In the genomic region with DNA sequence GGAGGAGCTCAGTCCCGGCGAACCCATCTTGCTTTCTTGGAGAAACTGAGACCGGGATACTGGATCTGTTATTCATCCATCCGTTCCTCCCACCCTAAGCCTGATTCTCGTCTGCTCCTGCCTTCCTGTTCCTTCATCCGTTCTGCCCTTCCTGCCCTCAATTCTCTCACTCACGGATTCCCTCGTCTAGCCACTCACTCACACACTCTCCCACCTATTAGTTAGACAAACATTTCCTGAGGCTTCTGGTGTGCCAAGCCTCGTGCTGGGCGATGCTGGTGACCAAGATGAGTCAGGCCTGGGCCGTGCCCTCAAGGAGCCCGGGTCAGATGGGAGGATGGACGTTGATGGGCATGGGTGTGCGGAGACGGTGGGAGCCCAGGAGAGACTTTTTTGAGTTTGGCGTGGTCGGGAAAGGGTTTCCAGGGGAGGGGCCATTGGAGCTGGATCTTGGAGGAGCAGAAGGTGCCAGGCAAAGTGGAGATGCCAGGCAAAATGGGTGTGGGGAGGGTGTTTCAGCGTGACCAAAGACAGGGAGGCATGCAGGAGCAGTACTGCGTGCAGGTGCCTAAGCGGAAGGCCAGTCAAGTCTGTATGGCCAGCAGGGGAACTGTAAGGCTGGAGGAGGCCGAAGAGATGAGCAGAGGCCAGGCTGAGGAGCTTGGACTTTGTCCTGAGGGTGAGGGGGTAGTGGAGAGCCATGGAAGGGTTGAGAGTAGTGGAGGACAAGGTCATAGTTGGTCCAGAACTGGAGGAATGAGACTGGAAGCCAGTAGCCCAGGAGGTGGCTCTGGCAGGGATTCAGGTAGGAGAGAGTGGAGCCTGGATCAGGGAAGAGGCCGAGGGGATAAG, we compare ENCODE assay signal across 8 cellular contexts. TPM values are rescaled to one million over a fixed set of nuclear protein-coding genes. Genes with fewer than 3 reads are reported as not detected.
DNase-seq lines count a peak whose midpoint lies in the region; ATAC-seq lines count a peak whose summit lies in the region.

No MANE protein-coding gene starts in this region.

- H3K4me1 ChIP-seq in CD4-positive, alpha-beta memory T cell (ENCODE audit: insufficient read depth, low read length) = peaks cover 34% of the 10 kb centered on the region
- peaks cover 20% of the 10 kb centered on the region for H3K4me1 ChIP-seq in effector memory CD4-positive, alpha-beta T cell (ENCODE audit: control insufficient read depth, insufficient read depth, low read length, poor library complexity, severe bottlenecking)
- H3K4me1 ChIP-seq in neuron (ENCODE audit: insufficient read depth, low read length) = peaks cover 39% of the 10 kb centered on the region

- no peak for ATAC-seq in GM21360 (IDR thresholded peaks at IDR 0.05; ENCODE audit: unreplicated experiment)

- intact Hi-C loops in CD4-positive, alpha-beta memory T cell (cut with micrococcal nuclease) = loop anchor here (1.0 to 5.0 kb wide), 3 partner anchors 10 to 115 kb away; a partner anchor contains a TSS

- no peaks in the 10 kb centered on the region for H3K27me3 ChIP-seq in CD4-positive, alpha-beta memory T cell (ENCODE audit: insufficient read depth, low read length)
- H3K27me3 ChIP-seq in effector memory CD4-positive, alpha-beta T cell (replicated peaks; ENCODE audit: control insufficient read depth, insufficient read depth, low read length, poor library complexity, severe bottlenecking) = no peaks in the 10 kb centered on the region
- peaks cover 2% of the 10 kb centered on the region for H3K27me3 ChIP-seq in neuron (ENCODE audit: insufficient read depth, low read length)

- no peaks in the 10 kb centered on the region for H3K36me3 ChIP-seq in CD4-positive, alpha-beta memory T cell (ENCODE audit: insufficient read depth, low read length)
- no peaks in the 10 kb centered on the region for H3K36me3 ChIP-seq in effector memory CD4-positive, alpha-beta T cell (ENCODE audit: control insufficient read depth, insufficient read depth, low read length)
- no peaks in the 10 kb centered on the region for H3K36me3 ChIP-seq in neuron (ENCODE audit: insufficient read depth, low read length)

- CTCF ChIA-PET in CD4-positive, alpha-beta memory T cell (lab: Charles Lee; ENCODE audit: partially characterized antibody) = interaction anchor here (1.0 to 2.3 kb wide), 6 partner anchors 10 to 43 kb away, joined by 3 to 18 read pairs (median 7); no protein-coding TSS in a partner anchor

- peaks cover 0 to 5% of the 10 kb centered on the region in 2 donors for H3K36me3 Mint-ChIP-seq in CD4-positive, alpha-beta memory T cell

- H3K4me3 Mint-ChIP-seq in CD4-positive, alpha-beta memory T cell = peak overlapping the region; percentile 88 to 96 (median 92)

- peak overlapping the region; percentile 77 to 98 (median 96) for H3K27ac Mint-ChIP-seq in CD4-positive, alpha-beta memory T cell

- H2AFZ ChIP-seq in neuron (ENCODE audit: low read depth, low read length) = peak overlapping the region; percentile 57

- H3K27ac ChIP-seq in CD4-positive, alpha-beta memory T cell (ENCODE audit: low read depth, low read length) = peak overlapping the region; percentile 72
- peak overlapping the region; percentile 58 for H3K27ac ChIP-seq in effector memory CD4-positive, alpha-beta T cell (ENCODE audit: insufficient read depth, low read length, poor library complexity, severe bottlenecking)

- peak overlapping the region; percentile 87 to 97 for H3K4me3 ChIP-seq in CD4-positive, alpha-beta memory T cell (ENCODE audit: low read length in 2 of 2)
- H3K4me3 ChIP-seq in effector memory CD4-positive, alpha-beta T cell (ENCODE audit: insufficient read depth, low read depth, low read length, poor library complexity, severe bottlenecking) = peak overlapping the region; percentile 58
- H3K4me3 ChIP-seq in neuron (ENCODE audit: low read length) = peak overlapping the region; percentile 64

- no peaks in the 10 kb centered on the region for H3K27me3 Mint-ChIP-seq in CD4-positive, alpha-beta memory T cell

- no peak for DNase-seq in CD4-positive, alpha-beta memory T cell
- peak; percentile 35 for DNase-seq in NCI-H146 (lab: John Stamatoyannopoulos, UW)
- no peak for DNase-seq in effector memory CD4-positive, alpha-beta T cell
- DNase-seq in NCI-H187 treated with DMSO at 0.1 percent for 48 hours (lab: John Stamatoyannopoulos, UW) = no peak
- no peak for DNase-seq in GOT3 (lab: John Stamatoyannopoulos, UW)
- DNase-seq in dedifferentiated amniotic fluid mesenchymal stem cell (ENCODE audit: extremely low spot score) = no peak

- H3K9me3 Mint-ChIP-seq in CD4-positive, alpha-beta memory T cell = peaks cover 0 to 2% (median 0%) of the 10 kb centered on the region in 8 donors

- no peaks in the 10 kb centered on the region for H3K9me3 ChIP-seq in CD4-positive, alpha-beta memory T cell (ENCODE audit: control insufficient read depth in 1 of 2, low read length in 2 of 2)
- no peaks in the 10 kb centered on the region for H3K9me3 ChIP-seq in effector memory CD4-positive, alpha-beta T cell (ENCODE audit: control insufficient read depth, low read length)
- H3K9me3 ChIP-seq in neuron (ENCODE audit: low read length) = no peaks in the 10 kb centered on the region

- POLR2A ChIA-PET in CD4-positive, alpha-beta memory T cell (lab: Charles Lee; ENCODE audit: partially characterized antibody) = interaction anchor here (0.6 to 2.7 kb wide), 9 partner anchors 9 to 321 kb away, joined by 3 to 13 read pairs (median 4); a partner anchor contains a TSS

- peaks cover 29 to 53% (median 44%) of the 10 kb centered on the region in 4 donors for H3K4me1 Mint-ChIP-seq in CD4-positive, alpha-beta memory T cell

RNA-seq across cellular contexts. Expression of a gene that starts 7.4 kb away (rescaled TPM):
- total RNA-seq in CD4-positive, alpha-beta memory T cell = not detected
- under 1 TPM in 1 of 2 donors, not detected in 1; 0.96 TPM for polyA plus RNA-seq in CD4-positive, alpha-beta memory T cell

RNA-seq across cellular contexts. Expression of a gene that starts 29.6 kb away (rescaled TPM):
- total RNA-seq in CD4-positive, alpha-beta memory T cell = 10 to 100 TPM; 32.5 to 32.6 TPM
- 1 to 10 TPM; 4.0 to 7.4 TPM for polyA plus RNA-seq in CD4-positive, alpha-beta memory T cell

RNA-seq across cellular contexts. Expression of a gene that starts 45.2 kb away (rescaled TPM):
- total RNA-seq in CD4-positive, alpha-beta memory T cell = not detected
- not detected for polyA plus RNA-seq in CD4-positive, alpha-beta memory T cell
